Comparison of ENCODE assay signal across 8 cellular contexts in genomic region chr19:7500811-7501450, GRCh38. TPM values are rescaled to one million over a fixed set of nuclear protein-coding genes. Genes with fewer than 3 reads are reported as not detected.
DNase-seq lines count a peak whose midpoint lies in the region; ATAC-seq and TF ChIP-seq lines count a peak whose summit lies in the region.

No MANE protein-coding gene starts in this region.

- DNase-seq in CD8-positive, alpha-beta T cell, result peak in 1 of 7 experiments; percentile 21
- DNase-seq in MG63, result peak; percentile 78
- peak; percentile 23 to 51 for DNase-seq in cardiac fibroblast (ENCODE audit: low read depth in 2 of 2)
- peak; percentile 74 to 82 for DNase-seq in left colon
- peak; percentile 62 for DNase-seq in stimulated activated CD4-positive, alpha-beta T cell treated with anti-CD3 and anti-CD28 coated beads, Interleukin-4, amount 100 ng/mL, for 1 hour

- H3K27ac ChIP-seq in CD8-positive, alpha-beta T cell (ENCODE audit: low read depth, low read length), result no peak overlapping the region

- H3K4me1 ChIP-seq in CD8-positive, alpha-beta T cell (ENCODE audit: insufficient read depth, low read length), result peaks cover 13% of the 10 kb centered on the region

- peak overlapping the region; percentile 62 for H3K4me3 Mint-ChIP-seq in CD8-positive, alpha-beta T cell

- POLR2A ChIA-PET in CD8-positive, alpha-beta T cell (lab: Charles Lee), result no interaction called here

- H3K27me3 Mint-ChIP-seq in CD8-positive, alpha-beta T cell (ENCODE audit: low read depth), result peaks cover 58% of the 10 kb centered on the region

- H3K4me1 Mint-ChIP-seq in CD8-positive, alpha-beta T cell (ENCODE audit: low read depth), result peaks cover 8% of the 10 kb centered on the region

- no peaks in the 10 kb centered on the region for H3K9me3 ChIP-seq in CD8-positive, alpha-beta T cell (ENCODE audit: low read length)
- no peaks in the 10 kb centered on the region for H3K9me3 ChIP-seq in MG63

- no peaks in the 10 kb centered on the region for H3K9me3 Mint-ChIP-seq in CD8-positive, alpha-beta T cell

- peaks cover 10% of the 10 kb centered on the region for H3K27me3 ChIP-seq in CD8-positive, alpha-beta T cell (ENCODE audit: insufficient read depth, low read length)
- H3K27me3 ChIP-seq in MG63, result peaks cover 26% of the 10 kb centered on the region

- no peaks in the 10 kb centered on the region for H3K36me3 Mint-ChIP-seq in CD8-positive, alpha-beta T cell

- no peak for ATAC-seq in CD8-positive, alpha-beta T cell
- ATAC-seq in SK-N-SH treated with all-trans-retinoic acid at 6 μM for 48 hours (peak; percentile 66), left colon (peak; percentile 79), GM18873 (IDR thresholded peaks at IDR 0.05; ENCODE audit: low FRiP score, unreplicated experiment) (no peak), HG02870 (IDR thresholded peaks at IDR 0.05; ENCODE audit: unreplicated experiment) (no peak)

- no peak overlapping the region for H3K27ac Mint-ChIP-seq in CD8-positive, alpha-beta T cell

- no peaks in the 10 kb centered on the region for H3K36me3 ChIP-seq in CD8-positive, alpha-beta T cell (ENCODE audit: insufficient read depth, low read length)
- no peaks in the 10 kb centered on the region for H3K36me3 ChIP-seq in MG63

- CTCF ChIA-PET in CD8-positive, alpha-beta T cell (lab: Charles Lee), result no interaction called here

- intact Hi-C loops in CD8-positive, alpha-beta T cell (cut with DNase I, micrococcal nuclease), result no loop called here
- intact Hi-C loops in left colon (cut with DNase I, micrococcal nuclease), result no loop called here

- no peak for TF ChIP-seq CTCF in CD8-positive, alpha-beta T cell (IDR thresholded peaks at IDR 0.05)
- TF ChIP-seq CTCF in cardiac fibroblast (IDR thresholded peaks at IDR 0.05; ENCODE audit: low read depth, low read length), result no peak

- H3K4me3 ChIP-seq in CD8-positive, alpha-beta T cell (ENCODE audit: low read depth, low read length), result no peak overlapping the region
- H3K4me3 ChIP-seq in MG63 (peak overlapping the region; percentile 48), cardiac fibroblast (replicated peaks in 1 of 2; ENCODE audit: low read depth in 2 of 2, low read length in 2 of 2) (peak overlapping the region in 1 of 2 donors; percentile 42)

TF ChIP-seq in SK-N-SH treated with all-trans-retinoic acid at 6 μM for 48 hours, 23 proteins besides CTCF, POLR2A, EP300 and RAD21:
- TF ChIP-seq ZNF70 (CRISPR knock-in tag; IDR thresholded peaks at IDR 0.05), result 0 out of 2 replicates have a peak, but pooled peaks have one; percentile 24
- TF ChIP-seq ZNF565 (CRISPR knock-in tag; conservative IDR thresholded peaks at IDR 0.05; ENCODE audit: low read depth), result no peak
- TF ChIP-seq CSDC2 (CRISPR knock-in tag; IDR thresholded peaks at IDR 0.05), result no peak
- TF ChIP-seq PPARA (CRISPR knock-in tag; IDR thresholded peaks at IDR 0.05; ENCODE audit: borderline replicate concordance), result peak; percentile 69; the same call in 1 of the 2 replicates
- peak; percentile 74; the same call in 1 of the 2 replicates for TF ChIP-seq ZFP3 (CRISPR knock-in tag; IDR thresholded peaks at IDR 0.05)
- 0 out of 2 replicates have a peak, but pooled peaks have one; percentile 29 for TF ChIP-seq SNAI2 (CRISPR knock-in tag; IDR thresholded peaks at IDR 0.05)
- peak; percentile 89 for TF ChIP-seq TSHZ2 (CRISPR knock-in tag; IDR thresholded peaks at IDR 0.05)
- TF ChIP-seq BACH2 (CRISPR knock-in tag; IDR thresholded peaks at IDR 0.05; ENCODE audit: borderline replicate concordance), result no peak
- TF ChIP-seq, protein P1, sequence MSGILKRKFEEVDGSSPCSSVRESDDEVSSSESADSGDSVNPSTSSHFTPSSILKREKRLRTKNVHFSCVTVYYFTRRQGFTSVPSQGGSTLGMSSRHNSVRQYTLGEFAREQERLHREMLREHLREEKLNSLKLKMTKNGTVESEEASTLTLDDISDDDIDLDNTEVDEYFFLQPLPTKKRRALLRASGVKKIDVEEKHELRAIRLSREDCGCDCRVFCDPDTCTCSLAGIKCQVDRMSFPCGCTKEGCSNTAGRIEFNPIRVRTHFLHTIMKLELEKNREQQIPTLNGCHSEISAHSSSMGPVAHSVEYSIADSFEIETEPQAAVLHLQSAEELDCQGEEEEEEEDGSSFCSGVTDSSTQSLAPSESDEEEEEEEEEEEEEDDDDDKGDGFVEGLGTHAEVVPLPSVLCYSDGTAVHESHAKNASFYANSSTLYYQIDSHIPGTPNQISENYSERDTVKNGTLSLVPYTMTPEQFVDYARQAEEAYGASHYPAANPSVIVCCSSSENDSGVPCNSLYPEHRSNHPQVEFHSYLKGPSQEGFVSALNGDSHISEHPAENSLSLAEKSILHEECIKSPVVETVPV (CRISPR knock-in tag; IDR thresholded peaks at IDR 0.05), result no peak
- TF ChIP-seq POU6F1 (CRISPR knock-in tag; IDR thresholded peaks at IDR 0.05; ENCODE audit: borderline replicate concordance, low read depth), result no peak
- no peak for TF ChIP-seq ZNF8 (CRISPR knock-in tag; IDR thresholded peaks at IDR 0.05)
- no peak for TF ChIP-seq ZFP30 (CRISPR knock-in tag; IDR thresholded peaks at IDR 0.05)
- no peak for TF ChIP-seq ARNTL (CRISPR knock-in tag; IDR thresholded peaks at IDR 0.05; ENCODE audit: borderline replicate concordance, low read depth)

RNA-seq across cellular contexts. Expression of gene PEX11G, which starts 12.1 kb away (rescaled TPM):
- not detected for total RNA-seq in CD8-positive, alpha-beta T cell
- not detected in 2 replicates for total RNA-seq in MG63 (2014; rRNA removed; shearing (Covaris generic); ENCODE audit: low replicate concordance)
- total RNA-seq in left colon, result 10 to 100 TPM in 1 of 2 donors, 1 to 10 TPM in 1; 9.0 to 10.8 TPM

RNA-seq across cellular contexts. Expression of gene ZNF358, which starts 15.0 kb away (rescaled TPM):
- 1 to 10 TPM; 7.1 to 9.0 TPM for total RNA-seq in CD8-positive, alpha-beta T cell
- 37.2 and 44.9 TPM in 2 replicates for total RNA-seq in MG63 (2014; rRNA removed; shearing (Covaris generic); ENCODE audit: low replicate concordance)
- 10 to 100 TPM; 37.8 to 56.2 TPM for total RNA-seq in left colon

RNA-seq across cellular contexts. Expression of gene MCOLN1, which starts 21.5 kb away (rescaled TPM):
- total RNA-seq in CD8-positive, alpha-beta T cell, result 10 to 100 TPM in 1 of 2 experiments, 1 to 10 TPM in 1; 9.0 to 13.3 TPM
- total RNA-seq in MG63 (2014; rRNA removed; shearing (Covaris generic); ENCODE audit: low replicate concordance), result 6.4 and 10.3 TPM in 2 replicates
- 10 to 100 TPM; 22.2 to 31.6 TPM for total RNA-seq in left colon

RNA-seq across cellular contexts. Expression of gene PNPLA6, which starts 34.6 kb away (rescaled TPM):
- 10 to 100 TPM; 76.5 to 81.3 TPM for total RNA-seq in CD8-positive, alpha-beta T cell
- total RNA-seq in MG63 (2014; rRNA removed; shearing (Covaris generic); ENCODE audit: low replicate concordance), result 175 and 184 TPM in 2 replicates
- 100 to 1,000 TPM in 1 of 2 donors, 10 to 100 TPM in 1; 87.8 to 107 TPM for total RNA-seq in left colon

Comparison
In these comparisons a context has a peak if more than half of its experiments do, and no peak if none do; other contexts are left out.
1. ATAC-seq: peak in SK-N-SH treated with all-trans-retinoic acid at 6 μM for 48 hours (single experiment) and left colon (single experiment); none in CD8-positive, alpha-beta T cell (single experiment), GM18873 (single experiment) and HG02870 (single experiment).
2. RNA of gene PEX11G, which starts 12.1 kb away (total RNA-seq): 9.0 to 10.8 TPM in left colon; not detected in CD8-positive, alpha-beta T cell and not detected in MG63; every median in the first group is over 4 times any median in the second.